In the genomic region with DNA sequence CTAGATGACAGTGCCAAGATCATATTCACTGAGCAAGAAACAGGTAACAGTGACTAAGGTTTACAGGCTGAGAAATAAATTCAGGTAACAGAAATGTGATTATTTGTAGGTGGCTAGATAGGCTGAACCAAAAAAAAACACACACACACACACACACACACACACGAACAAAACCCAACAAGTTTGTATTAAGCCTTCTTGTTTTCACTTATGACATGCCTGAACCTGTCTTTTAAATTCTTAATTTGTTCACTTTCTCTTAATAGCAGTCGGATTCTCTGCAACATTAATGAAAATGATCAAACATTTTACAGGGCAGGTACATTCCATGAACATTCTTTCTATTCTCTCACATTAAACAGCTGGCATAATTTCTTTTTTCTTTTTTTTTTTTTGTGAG, we compare ENCODE assay signal across 15 cellular contexts. TPM values are rescaled to one million over a fixed set of nuclear protein-coding genes. Genes with fewer than 3 reads are reported as not detected.
A peak's percentile ranks its signal among the peaks of the same experiment; 100 is the strongest.
DNase-seq lines count a peak whose midpoint lies in the region; ATAC-seq and TF ChIP-seq lines count a peak whose summit lies in the region.
"Had no signal": no experiment of that assay in that cellular context is flagged by ENCODE, and none has a peak within 500 bp of the region (broad histone marks: within the 10 kb centered on the region; RNA-seq: fewer than 3 reads in every experiment).

No MANE protein-coding gene starts in this region.

- CTCF ChIA-PET in mammary epithelial cell (lab: Charles Lee; ENCODE audit: low non-redundant PET), result no interaction called here

- intact Hi-C loops in mammary epithelial cell (cut with micrococcal nuclease), result no loop called here

- no TSS peak for BruUV-seq in mammary epithelial cell (replicated peaks; lab: Mats Ljungman, UMichigan)

- H3K79me2 ChIP-seq in Karpas-422 (ENCODE audit: low read length), result no peaks in the 10 kb centered on the region
- no peaks in the 10 kb centered on the region for H3K79me2 ChIP-seq in mammary epithelial cell (ENCODE audit: insufficient read depth, low read length)

- no peak overlapping the region for H2AFZ ChIP-seq in Karpas-422 (ENCODE audit: low read length)
- H2AFZ ChIP-seq in mammary epithelial cell (ENCODE audit: low read depth, low read length), result no peak overlapping the region
- H2AFZ ChIP-seq: GM23338 had no signal

- no peaks in the 10 kb centered on the region for H3K9me3 ChIP-seq in Karpas-422 (ENCODE audit: low read length)
- no peaks in the 10 kb centered on the region for H3K9me3 ChIP-seq in mammary epithelial cell (replicated peaks; ENCODE audit: insufficient read depth, low read length)

- no peak overlapping the region for H3K4me3 ChIP-seq in Karpas-422 (ENCODE audit: low read length)
- no peak overlapping the region for H3K4me3 ChIP-seq in mammary epithelial cell (replicated peaks in 1 of 3; ENCODE audit: insufficient read depth in 1 of 3, low read depth in 2 of 3, low read length in 3 of 3)
- no peak overlapping the region for H3K4me3 ChIP-seq in epithelial cell of esophagus (ENCODE audit: low read length)
- H3K4me3 ChIP-seq: GM23338 had no signal

- ATAC-seq in HG02938 (IDR thresholded peaks at IDR 0.05; ENCODE audit: unreplicated experiment), result no peak
- ATAC-seq: GM23338, HCT116 had no signal

- in situ Hi-C loops in mammary epithelial cell (cut with MboI; ENCODE audit: low sequenced_read_pairs in 2 of 2), result loop anchor here in 1 of 2 donors (25.0 kb wide), 1 partner anchor 481 kb away; no protein-coding TSS in a partner anchor

- H3K4me1 ChIP-seq in Karpas-422 (ENCODE audit: low read length) (no peaks in the 10 kb centered on the region), mammary epithelial cell (ENCODE audit: insufficient read depth, low read length) (peaks cover 8% of the 10 kb centered on the region)

- 5% methylated on average over 2 of the region's 2 CpGs for WGBS in mammary epithelial cell (ENCODE audit: low coverage, missing lambda C conversion rate)

- H3K27me3 ChIP-seq in Karpas-422 (ENCODE audit: low read length), result no peaks in the 10 kb centered on the region
- no peaks in the 10 kb centered on the region for H3K27me3 ChIP-seq in mammary epithelial cell (ENCODE audit: insufficient read depth, low read length)

- H3K27ac ChIP-seq in Karpas-422 (ENCODE audit: low read length) (no peak overlapping the region), mammary epithelial cell (ENCODE audit: insufficient read depth, low read depth, low read length) (no peak overlapping the region)

- DNase-seq in Karpas-422, result peak; percentile 7
- DNase-seq in mammary epithelial cell, result peak; percentile 49
- DNase-seq in epithelial cell of esophagus (ENCODE audit: low read depth), result peak; percentile 65
- no peak for DNase-seq in stimulated activated CD4-positive, alpha-beta T cell treated with anti-CD3 and anti-CD28 coated beads, Interleukin-2, amount 100 ng/mL, for 24 hours
- DNase-seq in kidney glomerular epithelial cell (lab: John Stamatoyannopoulos, UW), result no peak
- DNase-seq: C1 segment of cervical spinal cord; Calu3; CD4-positive, alpha-beta memory T cell; COR-L47; DMS153; DND-41; H9 had no signal

- H3K36me3 ChIP-seq in Karpas-422 (ENCODE audit: insufficient read depth, low read length), result no peaks in the 10 kb centered on the region
- H3K36me3 ChIP-seq in mammary epithelial cell (ENCODE audit: insufficient read depth, low read length), result peaks cover 17% of the 10 kb centered on the region

- dilution Hi-C loops in mammary epithelial cell (cut with HindIII; ENCODE audit: low sequenced_read_pairs), result no loop called here

- no peaks in the 10 kb centered on the region for H3K9me2 ChIP-seq in Karpas-422 (replicated peaks; ENCODE audit: insufficient read depth, low read length)

- TF ChIP-seq CTCF in mammary epithelial cell (conservative IDR thresholded peaks at IDR 0.05 in 1 of 2, IDR thresholded peaks at IDR 0.05 in 1 of 2; ENCODE audit: extremely low read depth in 1 of 2, insufficient read depth in 1 of 2, low read depth in 1 of 2, low read length in 2 of 2) (no peak), epithelial cell of esophagus (IDR thresholded peaks at IDR 0.05; ENCODE audit: insufficient read depth, low read depth, low read length, missing control alignments) (no peak)

- H3K9ac ChIP-seq in Karpas-422 (ENCODE audit: low read length), result no peak overlapping the region
- peak overlapping the region; percentile 4 for H3K9ac ChIP-seq in mammary epithelial cell (ENCODE audit: insufficient read depth, low read length)

- no peaks in the 10 kb centered on the region for H4K20me1 ChIP-seq in Karpas-422 (ENCODE audit: insufficient read depth, low read depth, low read length)
- no peaks in the 10 kb centered on the region for H4K20me1 ChIP-seq in mammary epithelial cell (ENCODE audit: insufficient read depth, low read length)

- H3K4me2 ChIP-seq in Karpas-422 (ENCODE audit: low read depth, low read length, poor library complexity, severe bottlenecking) (no peak overlapping the region), mammary epithelial cell (ENCODE audit: insufficient read depth, low read depth, low read length) (peak overlapping the region; percentile 55)
- H3K4me2 ChIP-seq: GM23338 had no signal

RNA-seq across cellular contexts. Expression of a gene that starts 18.8 kb away (rescaled TPM):
- total RNA-seq in Karpas-422 (2014; rRNA removed; shearing (Covaris generic); ENCODE audit: low replicate concordance), result 21.2 and 26.8 TPM in 2 replicates
- total RNA-seq in mammary epithelial cell, result 10 to 100 TPM; 34.2 to 80.5 TPM
- 17.2 TPM for polyA plus RNA-seq in mammary epithelial cell
- polyA minus RNA-seq in mammary epithelial cell, result 76.7 TPM

Comparison
In these comparisons a context has a peak if more than half of its experiments do, and no peak if none do; other contexts are left out.
1. DNase-seq: peak in Karpas-422 (single experiment), mammary epithelial cell (single experiment) and epithelial cell of esophagus (single experiment); none in stimulated activated CD4-positive, alpha-beta T cell treated with anti-CD3 and anti-CD28 coated beads, Interleukin-2, amount 100 ng/mL, for 24 hours (0 of 2) and kidney glomerular epithelial cell (single experiment).